In genomic region chr12:52649066-52649465, GRCh38 we compare ENCODE assay signal across 1 cellular context.
TF ChIP-seq lines count a peak whose summit lies in the region.

No MANE protein-coding gene starts in this region.

TF ChIP-seq in K562, 482 proteins besides CTCF, POLR2A, EP300 and RAD21:
- TF ChIP-seq GATA2 (CRISPR knock-in tag; IDR thresholded peaks at IDR 0.05), result no peak
- TF ChIP-seq STAT5B (CRISPR knock-in tag; IDR thresholded peaks at IDR 0.05), result no peak
- TF ChIP-seq FOXA1 (IDR thresholded peaks at IDR 0.05; ENCODE audit: borderline replicate concordance), result no peak
- no peak for TF ChIP-seq HNRNPH1 (optimal IDR thresholded peaks at IDR 0.05; ENCODE audit: low read depth, low read length)
- TF ChIP-seq SMARCB1 (IDR thresholded peaks at IDR 0.05; ENCODE audit: insufficient read length, low read depth), result no peak
